In the genomic region with DNA sequence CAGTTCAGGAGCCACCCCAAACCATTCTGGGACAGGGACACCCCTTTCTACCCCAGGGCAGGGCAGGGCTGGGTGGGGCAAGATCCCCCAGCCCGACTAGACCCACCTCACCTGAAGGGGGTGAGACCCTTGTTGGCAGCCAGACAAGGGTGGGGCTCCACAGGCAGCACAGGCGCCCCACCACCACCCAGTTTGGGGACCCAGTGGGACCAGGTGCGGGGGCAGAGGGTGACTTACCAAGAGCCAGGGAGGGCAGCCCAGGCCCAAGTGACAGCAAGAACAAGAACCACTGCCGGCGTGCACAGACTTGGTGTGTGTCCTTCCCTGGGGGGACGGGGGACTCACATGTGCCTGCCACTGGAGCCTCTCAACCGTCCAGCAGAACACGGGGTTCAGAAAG, we compare ENCODE assay signal across 19 cellular contexts. TPM values are rescaled to one million over a fixed set of nuclear protein-coding genes. Genes with fewer than 3 reads are reported as not detected.
"Had no signal": no experiment of that assay in that cellular context is flagged by ENCODE, and none has a peak within 500 bp of the region (broad histone marks: within the 10 kb centered on the region; RNA-seq: fewer than 3 reads in every experiment).

No MANE protein-coding gene starts in this region.

- H3K36me3 Mint-ChIP-seq: stimulated activated effector memory CD8-positive, alpha-beta T cell treated with anti-CD3 and anti-CD28 coated beads, Interleukin-12 subunit alpha, Interleukin-12 subunit beta, amount 100 ng/mL, for 72 hours had no signal

- H3K27me3 Mint-ChIP-seq: activated B cell treated with CpG ODN at 0.5 μM for 24 hours had no signal

- H3K27ac Mint-ChIP-seq: activated B cell treated with CpG ODN at 0.5 μM for 24 hours; activated CD8-positive, alpha-beta T cell treated with anti-CD3 and anti-CD28 coated beads for 36 hours; effector memory CD8-positive, alpha-beta T cell; stimulated activated effector memory CD8-positive, alpha-beta T cell treated with anti-CD3 and anti-CD28 coated beads, Interleukin-12 subunit alpha, Interleukin-12 subunit beta, amount 100 ng/mL, for 72 hours; T-helper 2 cell treated with Interferon-gamma antibody and Interleukin-4, amounts not matched to agents 5 μg/mL and 100 μg/mL, for 36 hours had no signal

- ATAC-seq: activated CD8-positive, alpha-beta T cell treated with anti-CD3 and anti-CD28 coated beads for 36 hours; effector memory CD8-positive, alpha-beta T cell; heart left ventricle; left cardiac atrium; stimulated activated effector memory CD8-positive, alpha-beta T cell treated with anti-CD3 and anti-CD28 coated beads, Interleukin-12 subunit alpha, Interleukin-12 subunit beta, amount 100 ng/mL, for 72 hours had no signal

- H3K4me3 ChIP-seq: breast epithelium, heart left ventricle, lung, tibial nerve, vagina had no signal

- H3K36me3 ChIP-seq: breast epithelium, heart left ventricle, tibial nerve, vagina had no signal

- H3K27ac ChIP-seq: breast epithelium, heart left ventricle, parathyroid adenoma, tibial nerve, vagina had no signal

- DNase-seq: activated B cell treated with CpG ODN at 0.5 μM for 24 hours; activated CD4-positive, alpha-beta T cell treated with anti-CD3 and anti-CD28 coated beads for 48 hours; activated CD8-positive, alpha-beta memory T cell treated with anti-CD3 and anti-CD28 coated beads, Interleukin-2, amount 50 U/mL, for 4 hours; activated CD8-positive, alpha-beta T cell treated with anti-CD3 and anti-CD28 coated beads for 36 hours; activated naive CD4-positive, alpha-beta T cell; cerebellar nuclear complex; effector memory CD8-positive, alpha-beta T cell; foreskin melanocyte; left cardiac atrium; midbrain had no signal

- H3K9ac ChIP-seq: parathyroid adenoma had no signal

- H3K4me1 ChIP-seq: parathyroid adenoma had no signal

- H3K9me3 Mint-ChIP-seq: activated B cell treated with CpG ODN at 0.5 μM for 24 hours; activated CD8-positive, alpha-beta T cell treated with anti-CD3 and anti-CD28 coated beads for 36 hours; effector memory CD8-positive, alpha-beta T cell; stimulated activated effector memory CD8-positive, alpha-beta T cell treated with anti-CD3 and anti-CD28 coated beads, Interleukin-12 subunit alpha, Interleukin-12 subunit beta, amount 100 ng/mL, for 72 hours; T-helper 2 cell treated with Interferon-gamma antibody and Interleukin-4, amounts not matched to agents 5 μg/mL and 100 μg/mL, for 36 hours had no signal

- H3K4me3 Mint-ChIP-seq: activated B cell treated with CpG ODN at 0.5 μM for 24 hours had no signal

- H3K9me3 ChIP-seq: breast epithelium, heart left ventricle, tibial nerve, vagina had no signal

RNA-seq across cellular contexts. Expression of gene ADM2, which starts 2.2 kb away (rescaled TPM):
- total RNA-seq: tibial nerve, vagina had no signal

RNA-seq across cellular contexts. Expression of gene MIOX, which starts 3.1 kb away (rescaled TPM):
- total RNA-seq: aorta, breast epithelium, heart left ventricle, left cardiac atrium, lung, tibial nerve, vagina had no signal
- polyA plus RNA-seq: aorta, heart left ventricle had no signal
